ENCODE assay signal across 1 cellular context in the genomic region with DNA sequence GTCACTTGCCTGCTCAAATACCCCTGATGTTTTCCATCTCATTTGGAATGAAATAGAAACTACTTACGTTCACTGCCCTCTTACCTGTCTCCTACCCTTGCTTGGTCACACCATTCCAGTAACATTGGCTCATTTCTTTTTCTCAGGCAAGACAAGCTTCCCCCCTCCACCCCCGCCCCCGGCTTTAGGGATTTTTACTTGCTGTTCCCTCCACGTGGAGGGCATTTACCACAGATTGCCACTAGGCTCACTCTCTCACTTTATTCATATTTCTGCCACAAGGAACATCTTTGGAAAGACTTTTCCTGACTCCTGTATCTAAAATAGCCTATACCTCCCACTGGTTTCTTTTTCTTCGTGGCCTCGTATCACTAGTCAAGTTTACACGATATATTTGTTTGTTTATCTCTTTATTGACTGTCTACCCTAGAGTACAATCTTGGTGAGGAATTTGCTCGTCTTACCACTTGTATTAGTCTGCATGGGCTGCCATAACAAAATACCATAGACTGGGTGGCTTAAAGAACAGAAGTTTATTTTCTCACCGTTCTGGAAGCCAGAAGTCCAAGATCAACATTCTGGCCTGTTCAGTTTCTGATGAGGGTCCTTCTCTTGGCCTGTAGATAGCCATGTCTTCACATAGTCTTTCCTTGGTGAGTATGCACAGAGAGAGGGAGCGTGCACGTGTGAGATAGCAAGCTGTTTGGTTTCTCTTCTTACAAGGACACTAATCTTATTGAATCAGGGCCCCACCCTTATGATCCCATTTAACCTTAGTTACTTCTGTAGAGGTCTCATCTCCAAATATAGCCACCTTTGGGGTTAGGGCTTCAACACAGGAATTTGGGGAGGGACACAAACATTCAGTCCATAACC.
TF ChIP-seq lines count a peak whose summit lies in the region.

No MANE protein-coding gene starts in this region.

TF ChIP-seq in K562, 482 proteins besides CTCF, POLR2A, EP300 and RAD21 (continued from another document and continues in another):
- TF ChIP-seq, protein P1, sequence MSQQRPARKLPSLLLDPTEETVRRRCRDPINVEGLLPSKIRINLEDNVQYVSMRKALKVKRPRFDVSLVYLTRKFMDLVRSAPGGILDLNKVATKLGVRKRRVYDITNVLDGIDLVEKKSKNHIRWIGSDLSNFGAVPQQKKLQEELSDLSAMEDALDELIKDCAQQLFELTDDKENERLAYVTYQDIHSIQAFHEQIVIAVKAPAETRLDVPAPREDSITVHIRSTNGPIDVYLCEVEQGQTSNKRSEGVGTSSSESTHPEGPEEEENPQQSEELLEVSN (IDR thresholded peaks at IDR 0.05; ENCODE audit: borderline replicate concordance in 1 of 2, extremely low read depth in 1 of 2, insufficient read depth in 1 of 2, insufficient read length in 1 of 2, low read depth in 1 of 2, low read length in 1 of 2, poor library complexity in 1 of 2, severe bottlenecking in 1 of 2), result peak; percentile 58 to 67
- no peak for TF ChIP-seq DMBX1 (CRISPR knock-in tag; IDR thresholded peaks at IDR 0.05; ENCODE audit: borderline replicate concordance)
- TF ChIP-seq CHD7 (IDR thresholded peaks at IDR 0.05; ENCODE audit: low read depth, low read length), result no peak
- no peak for TF ChIP-seq ASH1L (IDR thresholded peaks at IDR 0.05; ENCODE audit: borderline replicate concordance, low read depth, partially characterized antibody)
- TF ChIP-seq ZNF561 (CRISPR knock-in tag; conservative IDR thresholded peaks at IDR 0.05), result no peak
- TF ChIP-seq TRIM28 (IDR thresholded peaks at IDR 0.05), result 0 out of 2 replicates have a peak, but pooled peaks have one; percentile 68
- peak; percentile 83 for TF ChIP-seq MEF2A (IDR thresholded peaks at IDR 0.05; ENCODE audit: control insufficient read depth, low read depth, low read length)
- TF ChIP-seq MTA2 (IDR thresholded peaks at IDR 0.05; ENCODE audit: low read depth), result peak; percentile 56; the same call in 1 of the 2 replicates
- no peak for TF ChIP-seq ZEB2 (IDR thresholded peaks at IDR 0.05)
- no peak for TF ChIP-seq ZNF780A (CRISPR knock-in tag; IDR thresholded peaks at IDR 0.05)
- TF ChIP-seq, protein P2, sequence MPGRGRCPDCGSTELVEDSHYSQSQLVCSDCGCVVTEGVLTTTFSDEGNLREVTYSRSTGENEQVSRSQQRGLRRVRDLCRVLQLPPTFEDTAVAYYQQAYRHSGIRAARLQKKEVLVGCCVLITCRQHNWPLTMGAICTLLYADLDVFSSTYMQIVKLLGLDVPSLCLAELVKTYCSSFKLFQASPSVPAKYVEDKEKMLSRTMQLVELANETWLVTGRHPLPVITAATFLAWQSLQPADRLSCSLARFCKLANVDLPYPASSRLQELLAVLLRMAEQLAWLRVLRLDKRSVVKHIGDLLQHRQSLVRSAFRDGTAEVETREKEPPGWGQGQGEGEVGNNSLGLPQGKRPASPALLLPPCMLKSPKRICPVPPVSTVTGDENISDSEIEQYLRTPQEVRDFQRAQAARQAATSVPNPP (IDR thresholded peaks at IDR 0.05; ENCODE audit: borderline replicate concordance, insufficient read depth, insufficient read length), result no peak
- TF ChIP-seq CBFB (CRISPR knock-in tag; IDR thresholded peaks at IDR 0.05), result no peak
- peak; percentile 52 for TF ChIP-seq MGA (IDR thresholded peaks at IDR 0.05)
- no peak for TF ChIP-seq ZNF263 (CRISPR knock-in tag; IDR thresholded peaks at IDR 0.05; ENCODE audit: borderline replicate concordance)
- TF ChIP-seq SIRT6 (IDR thresholded peaks at IDR 0.05; ENCODE audit: low read depth, low read length), result no peak
- TF ChIP-seq RBM34 (IDR thresholded peaks at IDR 0.05; ENCODE audit: borderline replicate concordance, insufficient read depth, low read length), result no peak
- no peak for TF ChIP-seq POLR3A (IDR thresholded peaks at IDR 0.05; ENCODE audit: borderline replicate concordance, extremely low read depth, insufficient read depth, insufficient read length)
- TF ChIP-seq, protein P3, sequence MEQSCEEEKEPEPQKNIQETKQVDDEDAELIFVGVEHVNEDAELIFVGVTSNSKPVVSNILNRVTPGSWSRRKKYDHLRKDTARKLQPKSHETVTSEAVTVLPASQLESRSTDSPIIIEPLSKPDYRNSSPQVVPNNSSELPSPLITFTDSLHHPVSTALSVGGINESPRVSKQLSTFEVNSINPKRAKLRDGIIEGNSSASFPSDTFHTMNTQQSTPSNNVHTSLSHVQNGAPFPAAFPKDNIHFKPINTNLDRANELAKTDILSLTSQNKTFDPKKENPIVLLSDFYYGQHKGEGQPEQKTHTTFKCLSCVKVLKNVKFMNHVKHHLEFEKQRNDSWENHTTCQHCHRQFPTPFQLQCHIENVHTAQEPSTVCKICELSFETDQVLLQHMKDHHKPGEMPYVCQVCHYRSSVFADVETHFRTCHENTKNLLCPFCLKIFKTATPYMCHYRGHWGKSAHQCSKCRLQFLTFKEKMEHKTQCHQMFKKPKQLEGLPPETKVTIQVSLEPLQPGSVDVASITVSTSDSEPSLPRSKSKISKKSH (CRISPR knock-in tag; IDR thresholded peaks at IDR 0.05), result no peak
- no peak for TF ChIP-seq NR4A1 (CRISPR knock-in tag; IDR thresholded peaks at IDR 0.05)
- no peak for TF ChIP-seq NR4A1 (tag; IDR thresholded peaks at IDR 0.05)
